In genomic region chr6:92534109-92534508, GRCh38 we compare ENCODE assay signal across 36 cellular contexts.
"Had no signal": no experiment of that assay in that cellular context is flagged by ENCODE, and none has a peak within 500 bp of the region (broad histone marks: within the 10 kb centered on the region; RNA-seq: fewer than 3 reads in every experiment).

No MANE protein-coding gene starts in this region.

- H3K27ac ChIP-seq: body of pancreas, brain microvascular endothelial cell, breast epithelium, VCaP had no signal

- H3K4me3 Mint-ChIP-seq: activated B cell treated with CpG ODN at 0.5 μM for 24 hours; activated CD4-positive, alpha-beta memory T cell treated with anti-CD3 and anti-CD28 coated beads, Interleukin-2, amount 10 ng/mL, durations not matched to agents 7 days and 5 days; activated CD4-positive, alpha-beta T cell treated with anti-CD3 and anti-CD28 coated beads, Interleukin-2, amount 10 ng/mL, durations not matched to agents 7 days and 5 days; activated CD8-positive, alpha-beta memory T cell treated with anti-CD3 and anti-CD28 coated beads, Interleukin-2, amount 10 ng/mL, durations not matched to agents 7 days and 5 days; activated CD8-positive, alpha-beta T cell treated with anti-CD3 and anti-CD28 coated beads, Interleukin-2, amount 10 ng/mL, durations not matched to agents 7 days and 5 days; activated naive CD4-positive, alpha-beta T cell treated with anti-CD3 and anti-CD28 coated beads, Interleukin-2, amount 10 ng/mL, durations not matched to agents 7 days and 5 days; activated naive CD4-positive, alpha-beta T cell treated with anti-CD3 and anti-CD28 coated beads, Interleukin-2, amount 50 U/mL, for 24 hours; activated naive CD8-positive, alpha-beta T cell; activated naive CD8-positive, alpha-beta T cell treated with anti-CD3 and anti-CD28 coated beads, Interleukin-2, amount 10 ng/mL, durations not matched to agents 7 days and 5 days; activated naive CD8-positive, alpha-beta T cell treated with anti-CD3 and anti-CD28 coated beads, Interleukin-2, amount 50 U/mL, for 24 hours; activated T-cell treated with anti-CD3 and anti-CD28 coated beads, Interleukin-2, amount 50 U/mL, for 24 hours; T-helper 1 cell treated with Interleukin-12 subunit alpha and Interleukin-12 subunit beta and Interleukin-4 antibody, amounts not matched to agents 30 μg/mL and 1 μg/mL, for 36 hours; T-helper 2 cell treated with Interferon-gamma antibody and Interleukin-4, amounts not matched to agents 5 μg/mL and 100 μg/mL, for 36 hours had no signal

- H3K9me3 ChIP-seq: body of pancreas, breast epithelium had no signal

- FAIRE-seq: astrocyte, TTC549 had no signal

- H3K27ac Mint-ChIP-seq: activated B cell treated with CpG ODN at 0.5 μM for 24 hours; activated CD4-positive, alpha-beta memory T cell treated with anti-CD3 and anti-CD28 coated beads, Interleukin-2, amount 10 ng/mL, durations not matched to agents 7 days and 5 days; activated CD4-positive, alpha-beta T cell treated with anti-CD3 and anti-CD28 coated beads, Interleukin-2, amount 10 ng/mL, durations not matched to agents 7 days and 5 days; activated CD8-positive, alpha-beta memory T cell treated with anti-CD3 and anti-CD28 coated beads, Interleukin-2, amount 10 ng/mL, durations not matched to agents 7 days and 5 days; activated CD8-positive, alpha-beta T cell treated with anti-CD3 and anti-CD28 coated beads, Interleukin-2, amount 10 ng/mL, durations not matched to agents 7 days and 5 days; activated naive CD4-positive, alpha-beta T cell treated with anti-CD3 and anti-CD28 coated beads, Interleukin-2, amount 10 ng/mL, durations not matched to agents 7 days and 5 days; activated naive CD4-positive, alpha-beta T cell treated with anti-CD3 and anti-CD28 coated beads, Interleukin-2, amount 50 U/mL, for 24 hours; activated naive CD8-positive, alpha-beta T cell; activated naive CD8-positive, alpha-beta T cell treated with anti-CD3 and anti-CD28 coated beads, Interleukin-2, amount 10 ng/mL, durations not matched to agents 7 days and 5 days; activated naive CD8-positive, alpha-beta T cell treated with anti-CD3 and anti-CD28 coated beads, Interleukin-2, amount 50 U/mL, for 24 hours; activated T-cell treated with anti-CD3 and anti-CD28 coated beads, Interleukin-2, amount 50 U/mL, for 24 hours; activated T-helper 2 cell treated with anti-CD3 and anti-CD28 coated beads, Interferon-gamma antibody, Interleukin-2, Interleukin-4, amounts not matched to agents 10 μg/mL and 5 μg/mL and 100 μg/mL, durations not matched to agents 14 hours and 24 hours and 36 hours; T-helper 1 cell treated with Interleukin-12 subunit alpha and Interleukin-12 subunit beta and Interleukin-4 antibody, amounts not matched to agents 30 μg/mL and 1 μg/mL, for 36 hours; T-helper 2 cell treated with Interferon-gamma antibody and Interleukin-4, amounts not matched to agents 5 μg/mL and 100 μg/mL, for 36 hours had no signal

- H3K36me3 Mint-ChIP-seq: activated CD8-positive, alpha-beta memory T cell treated with anti-CD3 and anti-CD28 coated beads, Interleukin-2, amount 10 ng/mL, durations not matched to agents 7 days and 5 days; activated naive CD4-positive, alpha-beta T cell treated with anti-CD3 and anti-CD28 coated beads, Interleukin-2, amount 10 ng/mL, durations not matched to agents 7 days and 5 days; activated naive CD4-positive, alpha-beta T cell treated with anti-CD3 and anti-CD28 coated beads, Interleukin-2, amount 50 U/mL, for 24 hours; activated naive CD8-positive, alpha-beta T cell; activated naive CD8-positive, alpha-beta T cell treated with anti-CD3 and anti-CD28 coated beads, Interleukin-2, amount 10 ng/mL, durations not matched to agents 7 days and 5 days had no signal

- H3K27me3 ChIP-seq: body of pancreas, brain microvascular endothelial cell, breast epithelium had no signal

- H3K9me3 Mint-ChIP-seq: activated B cell treated with CpG ODN at 0.5 μM for 24 hours; activated CD4-positive, alpha-beta memory T cell treated with anti-CD3 and anti-CD28 coated beads, Interleukin-2, amount 10 ng/mL, durations not matched to agents 7 days and 5 days; activated CD4-positive, alpha-beta T cell treated with anti-CD3 and anti-CD28 coated beads, Interleukin-2, amount 10 ng/mL, durations not matched to agents 7 days and 5 days; activated naive CD8-positive, alpha-beta T cell treated with anti-CD3 and anti-CD28 coated beads, Interleukin-2, amount 50 U/mL, for 24 hours had no signal

- DNase-seq: activated B cell treated with CpG ODN at 0.5 μM for 24 hours; activated CD4-positive, alpha-beta memory T cell treated with anti-CD3 and anti-CD28 coated beads, Interleukin-2, amount 10 ng/mL, durations not matched to agents 7 days and 5 days; activated CD4-positive, alpha-beta T cell treated with anti-CD3 and anti-CD28 coated beads for 4 hours; activated CD4-positive, alpha-beta T cell treated with anti-CD3 and anti-CD28 coated beads, Interleukin-2, amount 10 ng/mL, durations not matched to agents 7 days and 5 days; activated CD4-positive, alpha-beta T cell treated with anti-CD3 and anti-CD28 coated beads, Interleukin-2, amount 50 U/mL, for 48 hours; activated CD4-positive, CD25-positive, alpha-beta regulatory T cell treated with anti-CD3 and anti-CD28 coated beads, Interleukin-2, amount 50 U/mL, for 72 hours; activated CD8-positive, alpha-beta memory T cell treated with anti-CD3 and anti-CD28 coated beads for 24 hours; activated CD8-positive, alpha-beta memory T cell treated with anti-CD3 and anti-CD28 coated beads, Interleukin-2, amount 10 ng/mL, durations not matched to agents 7 days and 5 days; activated CD8-positive, alpha-beta memory T cell treated with anti-CD3 and anti-CD28 coated beads, Interleukin-2, amount 50 U/mL, for 48 hours; activated CD8-positive, alpha-beta T cell treated with anti-CD3 and anti-CD28 coated beads, Interleukin-2, amount 10 ng/mL, durations not matched to agents 7 days and 5 days; activated effector memory CD4-positive, alpha-beta T cell treated with Interleukin-2 at 50 U/mL for 16 hours; activated gamma-delta T cell; activated naive CD4-positive, alpha-beta T cell treated with anti-CD3 and anti-CD28 coated beads, Interleukin-2, amount 10 ng/mL, durations not matched to agents 7 days and 5 days; activated naive CD4-positive, alpha-beta T cell treated with Interleukin-2 at 50 U/mL for 16 hours; activated naive CD8-positive, alpha-beta T cell treated with anti-CD3 and anti-CD28 coated beads, Interleukin-2, amount 10 ng/mL, durations not matched to agents 7 days and 5 days; activated naive CD8-positive, alpha-beta T cell treated with anti-CD3 and anti-CD28 coated beads, Interleukin-2, amount 50 U/mL, for 24 hours; activated T-cell treated with anti-CD3 and anti-CD28 coated beads, Interleukin-2, amount 50 U/mL, for 24 hours; activated T-cell treated with anti-CD3 and anti-CD28 coated beads, Interleukin-2, amount 50 U/mL, for 48 hours; amygdala; anterior cingulate cortex; body of pancreas; brain microvascular endothelial cell; central memory CD4-positive, alpha-beta T cell; SW 1271; T-helper 1 cell; T-helper 2 cell; T-helper 9 cell had no signal

- H3K4me1 Mint-ChIP-seq: activated B cell treated with CpG ODN at 0.5 μM for 24 hours; activated CD4-positive, alpha-beta memory T cell treated with anti-CD3 and anti-CD28 coated beads, Interleukin-2, amount 10 ng/mL, durations not matched to agents 7 days and 5 days; activated CD4-positive, alpha-beta T cell treated with anti-CD3 and anti-CD28 coated beads, Interleukin-2, amount 10 ng/mL, durations not matched to agents 7 days and 5 days; activated CD8-positive, alpha-beta memory T cell treated with anti-CD3 and anti-CD28 coated beads, Interleukin-2, amount 10 ng/mL, durations not matched to agents 7 days and 5 days; activated naive CD4-positive, alpha-beta T cell treated with anti-CD3 and anti-CD28 coated beads, Interleukin-2, amount 10 ng/mL, durations not matched to agents 7 days and 5 days; activated naive CD4-positive, alpha-beta T cell treated with anti-CD3 and anti-CD28 coated beads, Interleukin-2, amount 50 U/mL, for 24 hours; activated naive CD8-positive, alpha-beta T cell treated with anti-CD3 and anti-CD28 coated beads, Interleukin-2, amount 10 ng/mL, durations not matched to agents 7 days and 5 days; activated naive CD8-positive, alpha-beta T cell treated with anti-CD3 and anti-CD28 coated beads, Interleukin-2, amount 50 U/mL, for 24 hours had no signal

- H3K36me3 ChIP-seq: brain microvascular endothelial cell, breast epithelium had no signal

- H3K27me3 Mint-ChIP-seq: activated B cell treated with CpG ODN at 0.5 μM for 24 hours; activated CD4-positive, alpha-beta memory T cell treated with anti-CD3 and anti-CD28 coated beads, Interleukin-2, amount 10 ng/mL, durations not matched to agents 7 days and 5 days; activated CD4-positive, alpha-beta T cell treated with anti-CD3 and anti-CD28 coated beads, Interleukin-2, amount 10 ng/mL, durations not matched to agents 7 days and 5 days; activated CD8-positive, alpha-beta memory T cell treated with anti-CD3 and anti-CD28 coated beads, Interleukin-2, amount 10 ng/mL, durations not matched to agents 7 days and 5 days; activated naive CD4-positive, alpha-beta T cell treated with anti-CD3 and anti-CD28 coated beads, Interleukin-2, amount 10 ng/mL, durations not matched to agents 7 days and 5 days; activated naive CD4-positive, alpha-beta T cell treated with anti-CD3 and anti-CD28 coated beads, Interleukin-2, amount 50 U/mL, for 24 hours; activated naive CD8-positive, alpha-beta T cell; activated naive CD8-positive, alpha-beta T cell treated with anti-CD3 and anti-CD28 coated beads, Interleukin-2, amount 10 ng/mL, durations not matched to agents 7 days and 5 days; activated naive CD8-positive, alpha-beta T cell treated with anti-CD3 and anti-CD28 coated beads, Interleukin-2, amount 50 U/mL, for 24 hours; activated T-cell treated with anti-CD3 and anti-CD28 coated beads, Interleukin-2, amount 50 U/mL, for 24 hours had no signal

- H3K4me3 ChIP-seq: body of pancreas, breast epithelium had no signal

- H3K4me1 ChIP-seq: body of pancreas, breast epithelium had no signal
